8 cellular contexts compared by ENCODE assay signal in genomic region chrX:54639346-54640102, GRCh38.
A peak's percentile ranks its signal among the peaks of the same experiment; 100 is the strongest.
DNase-seq lines count a peak whose midpoint lies in the region; FAIRE-seq and TF ChIP-seq lines count a peak whose summit lies in the region.

No MANE protein-coding gene starts in this region.

- peak overlapping the region; percentile 92 for H2AFZ ChIP-seq in neuronal stem cell (ENCODE audit: low read length)

- no peak for FAIRE-seq in frontal cortex (lab: Jason Lieb, UNC)

- no peak overlapping the region for H2BK15ac ChIP-seq in neuronal stem cell (ENCODE audit: low read length)

- H3K9ac ChIP-seq in neuronal stem cell (ENCODE audit: low read depth, low read length, poor library complexity): no peak overlapping the region
- peak overlapping the region in 4 of 5 donors; percentile 59 to 78 (median 70) for H3K9ac ChIP-seq in subcutaneous abdominal adipose tissue (ENCODE audit: low read length in 5 of 5)

- peaks cover 19% of the 10 kb centered on the region for H3K4me1 Mint-ChIP-seq in HFFc6 (ENCODE audit: low read depth)
- peaks cover 5% of the 10 kb centered on the region for H3K4me1 Mint-ChIP-seq in activated naive CD4-positive, alpha-beta T cell treated with anti-CD3 and anti-CD28 coated beads for 36 hours (ENCODE audit: low read depth)

- H3K14ac ChIP-seq in neuronal stem cell (ENCODE audit: low read length): no peak overlapping the region

- H3K9me3 ChIP-seq in SJSA1 (replicated peaks): no peaks in the 10 kb centered on the region
- H3K9me3 ChIP-seq in neuronal stem cell (replicated peaks in 1 of 2; ENCODE audit: control insufficient read depth in 2 of 2, insufficient read depth in 1 of 2, low read depth in 1 of 2, low read length in 2 of 2): no peaks in the 10 kb centered on the region
- H3K9me3 ChIP-seq in subcutaneous abdominal adipose tissue (ENCODE audit: control insufficient read depth in 5 of 5, low read length in 5 of 5): no peaks in the 10 kb centered on the region

- no peak overlapping the region for H2BK120ac ChIP-seq in neuronal stem cell (ENCODE audit: low read depth, low read length)

- peaks cover 5% of the 10 kb centered on the region; the same call in 1 of the 2 replicates for H3K4me1 ChIP-seq in SJSA1 (replicated peaks)
- H3K4me1 ChIP-seq in neuronal stem cell (ENCODE audit: control insufficient read depth in 2 of 2, insufficient read depth in 1 of 2, low read depth in 1 of 2, low read length in 2 of 2): peaks cover 0 to 3% of the 10 kb centered on the region in 2 donors
- peaks cover 0 to 12% (median 5%) of the 10 kb centered on the region in 5 donors for H3K4me1 ChIP-seq in subcutaneous abdominal adipose tissue (ENCODE audit: control insufficient read depth in 5 of 5, insufficient read depth in 5 of 5, low read length in 5 of 5)

- no peak overlapping the region for H4K8ac ChIP-seq in neuronal stem cell (ENCODE audit: low read depth, low read length)

- H3K27ac Mint-ChIP-seq in HFFc6: peak overlapping the region; percentile 96
- H3K27ac Mint-ChIP-seq in activated naive CD4-positive, alpha-beta T cell treated with anti-CD3 and anti-CD28 coated beads for 36 hours: peak overlapping the region; percentile 99

- peak overlapping the region; percentile 13 for H3K18ac ChIP-seq in neuronal stem cell (ENCODE audit: low read length)

- no peaks in the 10 kb centered on the region; the same call in 1 of the 2 replicates for H3K9me3 Mint-ChIP-seq in HFFc6
- peaks cover 2% of the 10 kb centered on the region for H3K9me3 Mint-ChIP-seq in activated naive CD4-positive, alpha-beta T cell treated with anti-CD3 and anti-CD28 coated beads for 36 hours

- H4K91ac ChIP-seq in neuronal stem cell (ENCODE audit: low read depth, low read length, poor library complexity): no peak overlapping the region

- DNase-seq in GM04504 (ENCODE audit: low read depth) (peak; percentile 93), HFFc6 (peak; percentile 95), MV-4-11 (lab: John Stamatoyannopoulos, UW) (peak; percentile 93), SJSA1 (ENCODE audit: low read depth in 1 of 2, low spot score in 2 of 2) (peak; percentile 94 to 95), frontal cortex (ENCODE audit: low spot score in 2 of 2) (peak; percentile 40 to 70), neuronal stem cell (ENCODE audit: low spot score) (peak; percentile 87)
- DNase-seq in activated naive CD4-positive, alpha-beta T cell treated with anti-CD3 and anti-CD28 coated beads for 36 hours: peak; percentile 97

- H2BK12ac ChIP-seq in neuronal stem cell (ENCODE audit: low read length): no peak overlapping the region

- no peak overlapping the region for H3K4ac ChIP-seq in neuronal stem cell (ENCODE audit: low read length)

- H3K27me3 Mint-ChIP-seq in HFFc6 (ENCODE audit: insufficient read depth): no peaks in the 10 kb centered on the region; the same call in none of the 2 replicates
- no peaks in the 10 kb centered on the region for H3K27me3 Mint-ChIP-seq in activated naive CD4-positive, alpha-beta T cell treated with anti-CD3 and anti-CD28 coated beads for 36 hours (ENCODE audit: low read depth)

- no peaks in the 10 kb centered on the region for H3K27me3 ChIP-seq in SJSA1 (replicated peaks)
- no peaks in the 10 kb centered on the region for H3K27me3 ChIP-seq in neuronal stem cell (ENCODE audit: control insufficient read depth in 3 of 3, insufficient read depth in 3 of 3, low read depth in 1 of 3, low read length in 3 of 3)
- peaks cover 0 to 4% (median 0%) of the 10 kb centered on the region in 5 donors for H3K27me3 ChIP-seq in subcutaneous abdominal adipose tissue (ENCODE audit: control insufficient read depth in 5 of 5, insufficient read depth in 4 of 5, low read length in 5 of 5)

- TF ChIP-seq CTCF in HFFc6 (IDR thresholded peaks at IDR 0.05): peak; percentile 81

- H3K4me3 ChIP-seq in SJSA1 (peak overlapping the region; percentile 51), neuronal stem cell (ENCODE audit: low read length in 2 of 2) (peak overlapping the region; percentile 65 to 76), subcutaneous abdominal adipose tissue (ENCODE audit: low read depth in 1 of 5, low read length in 5 of 5) (peak overlapping the region; percentile 50 to 73 (median 65))

- H3K4me2 ChIP-seq in neuronal stem cell (ENCODE audit: insufficient read depth, low read length, poor library complexity, severe bottlenecking): peak overlapping the region; percentile 25

- peak overlapping the region; percentile 89 for H3K4me3 Mint-ChIP-seq in HFFc6
- H3K4me3 Mint-ChIP-seq in activated naive CD4-positive, alpha-beta T cell treated with anti-CD3 and anti-CD28 coated beads for 36 hours: peak overlapping the region; percentile 84

- intact Hi-C loops in activated naive CD4-positive, alpha-beta T cell treated with anti-CD3 and anti-CD28 coated beads for 36 hours (cut with micrococcal nuclease): loop anchor here (1.0 to 10.0 kb wide), 14 partner anchors 109 to 1217 kb away; partner anchors contain the start of genes APEX2, FAM120C, GNL3L and PHF8

- H3K79me1 ChIP-seq in neuronal stem cell (ENCODE audit: low read depth, low read length): no peaks in the 10 kb centered on the region

- H3K27ac ChIP-seq in SJSA1 (peak overlapping the region; percentile 97), neuronal stem cell (replicated peaks; ENCODE audit: low read length) (peak overlapping the region; percentile 96), subcutaneous abdominal adipose tissue (ENCODE audit: low read depth, low read length) (peak overlapping the region; percentile 89)

- H3K36me3 ChIP-seq in SJSA1 (no peaks in the 10 kb centered on the region), neuronal stem cell (replicated peaks in 1 of 2; ENCODE audit: control insufficient read depth in 2 of 2, insufficient read depth in 2 of 2, low read length in 2 of 2) (no peaks in the 10 kb centered on the region), subcutaneous abdominal adipose tissue (ENCODE audit: control insufficient read depth in 5 of 5, insufficient read depth in 5 of 5, low read length in 5 of 5) (no peaks in the 10 kb centered on the region)

- H2AK5ac ChIP-seq in neuronal stem cell (ENCODE audit: low read depth, low read length): no peak overlapping the region

- no peaks in the 10 kb centered on the region for H3K36me3 Mint-ChIP-seq in HFFc6 (ENCODE audit: low read depth)
- no peaks in the 10 kb centered on the region for H3K36me3 Mint-ChIP-seq in activated naive CD4-positive, alpha-beta T cell treated with anti-CD3 and anti-CD28 coated beads for 36 hours (ENCODE audit: low read depth)

- no peak overlapping the region for H3K23ac ChIP-seq in neuronal stem cell (ENCODE audit: low read depth, low read length, poor library complexity)

- H2BK5ac ChIP-seq in neuronal stem cell (ENCODE audit: low read length): no peak overlapping the region

- CTCF ChIA-PET in activated naive CD4-positive, alpha-beta T cell treated with anti-CD3 and anti-CD28 coated beads for 36 hours (lab: Charles Lee): interaction anchor here (1.4 kb wide), 1 partner anchor 418 kb away, joined by 4 read pairs; no protein-coding TSS in a partner anchor

- WGBS in neuronal stem cell (ENCODE audit: extremely low coverage in 2 of 2, insufficient read length in 2 of 2, insufficient replicate concordance in 1 of 2), 2 donors: no CpG with 5 or more reads among the region's 47 CpGs

Comparison
In these comparisons a context has a peak if more than half of its experiments do, and no peak if none do; other contexts are left out.
1. Peak in every context shown above with its lines: DNase-seq, H3K4me3 ChIP-seq and H3K27ac ChIP-seq.